ENCODE assay signal across 11 cellular contexts in genomic region chr10:103652599-103653281, GRCh38.
DNase-seq lines count a peak whose midpoint lies in the region; ATAC-seq and TF ChIP-seq lines count a peak whose summit lies in the region.
"Had no signal": no experiment of that assay in that cellular context is flagged by ENCODE, and none has a peak within 500 bp of the region (broad histone marks: within the 10 kb centered on the region; RNA-seq: fewer than 3 reads in every experiment).

No MANE protein-coding gene starts in this region.

- H3K9ac ChIP-seq in mucosa of rectum (ENCODE audit: low read depth in 1 of 2, low read length in 2 of 2), result peak overlapping the region; percentile 42 to 57

- peaks cover 0 to 3% of the 10 kb centered on the region in 2 donors for H3K4me1 Mint-ChIP-seq in stimulated activated naive B cell treated with anti-CD40 and anti-IgM and Interleukin-4, amounts not matched to agents 10 μg/mL and 1 μg/mL and 100 μg/mL, for 72 hours
- no peaks in the 10 kb centered on the region for H3K4me1 Mint-ChIP-seq in activated CD8-positive, alpha-beta T cell treated with anti-CD3 and anti-CD28 coated beads, Interleukin-2, amount 10 ng/mL, durations not matched to agents 7 days and 5 days (ENCODE audit: low read depth)

- peak; percentile 9 for ATAC-seq in esophagus mucosa
- no peak for ATAC-seq in stimulated activated naive B cell treated with anti-CD40 and anti-IgM and Interleukin-4, amounts not matched to agents 10 μg/mL and 1 μg/mL and 100 μg/mL, for 72 hours (replicated peaks)
- ATAC-seq in activated CD8-positive, alpha-beta T cell treated with anti-CD3 and anti-CD28 coated beads, Interleukin-2, amount 10 ng/mL, durations not matched to agents 7 days and 5 days, result no peak
- ATAC-seq: effector memory CD8-positive, alpha-beta T cell had no signal

- no peaks in the 10 kb centered on the region for H3K9me3 ChIP-seq in mucosa of rectum (ENCODE audit: control insufficient read depth in 2 of 2, low read length in 2 of 2)

- POLR2A ChIA-PET in activated CD8-positive, alpha-beta T cell treated with anti-CD3 and anti-CD28 coated beads, Interleukin-2, amount 10 ng/mL, durations not matched to agents 7 days and 5 days (lab: Charles Lee), result no interaction called here

- no peaks in the 10 kb centered on the region for H3K27me3 ChIP-seq in mucosa of rectum (ENCODE audit: control insufficient read depth in 2 of 2, insufficient read depth in 2 of 2, low read length in 2 of 2)

- H3K36me3 ChIP-seq in mucosa of rectum (ENCODE audit: control insufficient read depth in 2 of 2, insufficient read depth in 2 of 2, low read length in 2 of 2), result peaks cover 6 to 21% of the 10 kb centered on the region in 2 donors

- H3K27ac ChIP-seq in mucosa of rectum (ENCODE audit: low read depth in 2 of 2, low read length in 2 of 2), result peak overlapping the region; percentile 86 to 90
- H3K27ac ChIP-seq: HL-60 had no signal

- no peak overlapping the region for H3K4me3 ChIP-seq in AG10803 (ENCODE audit: low read length)
- peak overlapping the region; percentile 14 to 40 for H3K4me3 ChIP-seq in mucosa of rectum (ENCODE audit: low read length in 2 of 2)

- H3K27ac Mint-ChIP-seq in stimulated activated naive B cell treated with anti-CD40 and anti-IgM and Interleukin-4, amounts not matched to agents 10 μg/mL and 1 μg/mL and 100 μg/mL, for 72 hours, result no peak overlapping the region
- no peak overlapping the region for H3K27ac Mint-ChIP-seq in activated CD8-positive, alpha-beta T cell treated with anti-CD3 and anti-CD28 coated beads, Interleukin-2, amount 10 ng/mL, durations not matched to agents 7 days and 5 days
- H3K27ac Mint-ChIP-seq: effector memory CD8-positive, alpha-beta T cell had no signal

- H3K4me1 ChIP-seq in mucosa of rectum (ENCODE audit: control insufficient read depth in 2 of 2, insufficient read depth in 2 of 2, low read length in 2 of 2), result peaks cover 51 to 61% of the 10 kb centered on the region in 2 donors

- H3K27me3 Mint-ChIP-seq in stimulated activated naive B cell treated with anti-CD40 and anti-IgM and Interleukin-4, amounts not matched to agents 10 μg/mL and 1 μg/mL and 100 μg/mL, for 72 hours, result no peaks in the 10 kb centered on the region
- no peaks in the 10 kb centered on the region for H3K27me3 Mint-ChIP-seq in activated CD8-positive, alpha-beta T cell treated with anti-CD3 and anti-CD28 coated beads, Interleukin-2, amount 10 ng/mL, durations not matched to agents 7 days and 5 days (ENCODE audit: low read depth)
- H3K27me3 Mint-ChIP-seq: effector memory CD8-positive, alpha-beta T cell had no signal

- DNase-seq in AG10803 (ENCODE audit: low read depth) (peak; percentile 32), NCI-H146 (lab: John Stamatoyannopoulos, UW) (peak; percentile 65), DMS 273 treated with DMSO at 0.1 percent for 48 hours (lab: John Stamatoyannopoulos, UW) (no peak), HuH-7 (ENCODE audit: low spot score) (no peak)
- DNase-seq in stimulated activated naive B cell treated with anti-CD40 and anti-IgM and Interleukin-4, amounts not matched to agents 10 μg/mL and 1 μg/mL and 100 μg/mL, for 72 hours, result no peak
- no peak for DNase-seq in activated CD8-positive, alpha-beta T cell treated with anti-CD3 and anti-CD28 coated beads, Interleukin-2, amount 10 ng/mL, durations not matched to agents 7 days and 5 days
- DNase-seq: effector memory CD8-positive, alpha-beta T cell; retina had no signal

- H3K4me3 Mint-ChIP-seq in stimulated activated naive B cell treated with anti-CD40 and anti-IgM and Interleukin-4, amounts not matched to agents 10 μg/mL and 1 μg/mL and 100 μg/mL, for 72 hours, result no peak overlapping the region
- H3K4me3 Mint-ChIP-seq in activated CD8-positive, alpha-beta T cell treated with anti-CD3 and anti-CD28 coated beads, Interleukin-2, amount 10 ng/mL, durations not matched to agents 7 days and 5 days, result no peak overlapping the region
- H3K4me3 Mint-ChIP-seq: effector memory CD8-positive, alpha-beta T cell had no signal

- CTCF ChIA-PET in activated CD8-positive, alpha-beta T cell treated with anti-CD3 and anti-CD28 coated beads, Interleukin-2, amount 10 ng/mL, durations not matched to agents 7 days and 5 days (lab: Charles Lee), result no interaction called here

- no peak for TF ChIP-seq CTCF in AG10803 (conservative IDR thresholded peaks at IDR 0.05; ENCODE audit: low read length)

- peaks cover 6 to 18% of the 10 kb centered on the region in 2 donors for H3K36me3 Mint-ChIP-seq in stimulated activated naive B cell treated with anti-CD40 and anti-IgM and Interleukin-4, amounts not matched to agents 10 μg/mL and 1 μg/mL and 100 μg/mL, for 72 hours
- H3K36me3 Mint-ChIP-seq in activated CD8-positive, alpha-beta T cell treated with anti-CD3 and anti-CD28 coated beads, Interleukin-2, amount 10 ng/mL, durations not matched to agents 7 days and 5 days (ENCODE audit: low read depth), result peaks cover 13% of the 10 kb centered on the region

- peaks cover 0 to 4% of the 10 kb centered on the region in 2 donors for H3K9me3 Mint-ChIP-seq in stimulated activated naive B cell treated with anti-CD40 and anti-IgM and Interleukin-4, amounts not matched to agents 10 μg/mL and 1 μg/mL and 100 μg/mL, for 72 hours
- H3K9me3 Mint-ChIP-seq in activated CD8-positive, alpha-beta T cell treated with anti-CD3 and anti-CD28 coated beads, Interleukin-2, amount 10 ng/mL, durations not matched to agents 7 days and 5 days (ENCODE audit: insufficient read depth), result peaks cover 5% of the 10 kb centered on the region
- H3K9me3 Mint-ChIP-seq: effector memory CD8-positive, alpha-beta T cell had no signal

Comparison
In these comparisons a context has a peak if more than half of its experiments do, and no peak if none do; other contexts are left out.
1. DNase-seq: peak in AG10803 (single experiment) and NCI-H146 (single experiment); none in DMS 273 treated with DMSO at 0.1 percent for 48 hours (single experiment), HuH-7 (single experiment), stimulated activated naive B cell treated with anti-CD40 and anti-IgM and Interleukin-4, amounts not matched to agents 10 μg/mL and 1 μg/mL and 100 μg/mL, for 72 hours (single experiment) and activated CD8-positive, alpha-beta T cell treated with anti-CD3 and anti-CD28 coated beads, Interleukin-2, amount 10 ng/mL, durations not matched to agents 7 days and 5 days (single experiment).